In the genomic region with DNA sequence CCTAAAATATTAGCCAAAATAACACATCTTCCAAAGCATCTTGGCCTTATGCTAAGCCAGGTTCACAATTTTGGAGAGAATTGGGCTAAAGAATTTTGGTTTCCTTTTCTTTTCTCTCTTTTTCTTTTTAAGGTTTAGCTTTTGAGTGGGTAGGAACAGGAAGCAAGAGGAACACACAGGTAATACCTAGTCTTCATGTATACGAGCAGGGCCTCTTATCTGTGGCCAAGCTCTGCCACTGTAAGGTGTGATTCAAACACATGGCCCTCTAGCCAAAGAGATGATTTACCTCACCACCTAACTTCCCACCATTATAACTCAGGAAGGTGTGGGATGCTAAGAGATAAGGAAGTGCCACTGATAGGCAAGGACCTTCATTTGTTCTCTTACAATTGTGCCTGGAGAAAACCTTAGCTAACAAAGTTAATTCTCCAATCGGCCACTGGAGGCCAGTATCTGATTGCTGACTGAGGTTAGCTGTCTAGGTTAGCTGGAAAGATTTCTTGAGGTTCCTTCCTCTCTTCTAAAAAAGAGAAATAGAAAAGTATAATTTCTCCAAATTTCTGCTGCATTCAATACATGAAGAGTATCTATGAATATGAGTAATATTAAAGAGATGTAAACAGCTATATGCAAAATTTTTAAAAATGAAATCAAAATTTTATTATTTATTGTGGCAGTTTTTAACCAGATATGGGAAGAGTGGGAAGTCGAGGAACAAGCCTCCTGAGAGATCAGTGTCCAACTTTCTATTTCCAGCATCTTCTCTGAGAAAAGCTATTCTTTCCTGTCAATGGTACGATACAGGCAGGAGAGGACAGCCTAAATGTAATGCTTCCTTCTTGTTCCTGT, we compare ENCODE assay signal across 8 cellular contexts. TPM values are rescaled to one million over a fixed set of nuclear protein-coding genes. Genes with fewer than 3 reads are reported as not detected.
DNase-seq lines count a peak whose midpoint lies in the region; ATAC-seq and TF ChIP-seq lines count a peak whose summit lies in the region.

No MANE protein-coding gene starts in this region.

- no peaks in the 10 kb centered on the region for H3K4me1 ChIP-seq in osteoblast (ENCODE audit: insufficient read depth, low read length)

- no peak overlapping the region for H3K4me3 ChIP-seq in osteoblast (ENCODE audit: insufficient read depth, low read length)

- no peak overlapping the region for H3K4me2 ChIP-seq in osteoblast (ENCODE audit: insufficient read depth, low read length)

- H3K27ac ChIP-seq in osteoblast (ENCODE audit: low read depth, low read length): no peak overlapping the region

- TF ChIP-seq CTCF in osteoblast (IDR thresholded peaks at IDR 0.05; ENCODE audit: extremely low read depth, low read depth, low read length): peak; percentile 81

- H3K36me3 ChIP-seq in osteoblast (ENCODE audit: insufficient read depth, low read length): no peaks in the 10 kb centered on the region

- H3K27me3 ChIP-seq in osteoblast (ENCODE audit: insufficient read depth, low read length): no peaks in the 10 kb centered on the region

- H3K9me3 ChIP-seq in osteoblast (ENCODE audit: low read depth, low read length): no peaks in the 10 kb centered on the region

- no peaks in the 10 kb centered on the region for H3K79me2 ChIP-seq in osteoblast (ENCODE audit: insufficient read depth, low read length)

- H4K20me1 ChIP-seq in osteoblast (ENCODE audit: insufficient read depth, low read length): no peaks in the 10 kb centered on the region

- no peak overlapping the region for H2AFZ ChIP-seq in osteoblast (ENCODE audit: low read length)

- ATAC-seq in GM21360 (IDR thresholded peaks at IDR 0.05; ENCODE audit: unreplicated experiment): peak; percentile 94
- peak; percentile 81 for ATAC-seq in HG03571 (IDR thresholded peaks at IDR 0.05; ENCODE audit: unreplicated experiment)

- DNase-seq in DMS53 treated with DMSO at 0.1 percent for 48 hours (lab: John Stamatoyannopoulos, UW; ENCODE audit: unreplicated experiment) (peak; percentile 63), OCI-M1 (lab: John Stamatoyannopoulos, UW) (peak; percentile 81), fibroblast of the conjunctiva (ENCODE audit: low read depth) (peak; percentile 51), osteoblast (ENCODE audit: insufficient read length, low spot score, missing footprints) (peak; percentile 38), NCI-H1048 (lab: John Stamatoyannopoulos, UW) (no peak)
- DNase-seq in activated T-cell treated with anti-CD3 and anti-CD28 coated beads, Interleukin-2, amount 50 U/mL, for 48 hours: peak; percentile 32 to 57

RNA-seq across cellular contexts. Expression of a gene that starts 30.1 kb away (rescaled TPM):
- total RNA-seq in osteoblast: 18.0 and 20.6 TPM in 2 replicates

RNA-seq across cellular contexts. Expression of a gene that starts 51.5 kb away (rescaled TPM):
- under 0.01 and 0.29 TPM in 2 replicates for total RNA-seq in osteoblast
